ENCODE assay signal across 1 cellular context in the genomic region with DNA sequence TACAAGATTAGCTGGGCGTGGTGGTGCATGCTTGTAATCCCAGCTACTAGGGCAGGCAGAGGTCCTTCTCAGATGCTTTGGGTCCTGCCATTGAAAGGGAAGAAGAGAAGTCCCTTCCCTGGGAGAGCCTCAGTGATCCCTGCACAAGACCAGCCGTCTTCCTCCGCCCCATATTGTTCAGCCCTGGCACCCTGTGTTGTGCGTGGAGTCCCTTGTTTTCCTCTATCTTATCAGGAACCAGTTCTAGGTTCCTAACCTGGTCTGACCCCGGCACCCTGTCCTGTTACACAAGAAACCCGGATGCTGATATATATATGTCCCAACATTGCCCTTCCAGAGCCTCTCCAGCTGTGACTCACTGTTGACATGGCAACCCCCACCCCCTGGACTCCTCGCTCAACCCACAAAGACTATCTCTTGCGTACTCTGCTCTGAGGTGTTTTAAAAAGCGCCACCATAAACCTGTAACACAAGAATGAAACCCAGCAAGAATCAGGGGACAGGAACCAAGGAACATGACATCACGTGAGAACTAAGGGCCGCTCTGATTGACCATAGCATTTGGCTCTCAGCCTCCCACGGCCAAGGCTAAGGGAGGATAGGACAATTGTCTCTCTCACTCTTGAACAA.
TF ChIP-seq lines count a peak whose summit lies in the region.

No MANE protein-coding gene starts in this region.

TF ChIP-seq in K562, 482 proteins besides CTCF, POLR2A, EP300 and RAD21 (continued from another document):
- peak; percentile 85 for TF ChIP-seq GABPA (tag; conservative IDR thresholded peaks at IDR 0.05; ENCODE audit: low read depth)
